In genomic region chr2:227297052-227297451, GRCh38 we compare ENCODE assay signal across 26 cellular contexts.
"Had no signal": no experiment of that assay in that cellular context is flagged by ENCODE, and none has a peak within 500 bp of the region (broad histone marks: within the 10 kb centered on the region; RNA-seq: fewer than 3 reads in every experiment).

No MANE protein-coding gene starts in this region.

- H3K27me3 ChIP-seq: breast epithelium, Peyer's patch, SJCRH30 had no signal

- DNase-seq: activated CD4-positive, alpha-beta memory T cell treated with anti-CD3 and anti-CD28 coated beads, Interleukin-2, amount 10 ng/mL, durations not matched to agents 7 days and 5 days; activated CD4-positive, alpha-beta T cell treated with anti-CD3 and anti-CD28 coated beads, Interleukin-2, amount 10 ng/mL, durations not matched to agents 7 days and 5 days; activated CD4-positive, CD25-positive, alpha-beta regulatory T cell; activated gamma-delta T cell treated with Interleukin-2 at 50 U/mL for 16 hours; activated naive CD4-positive, alpha-beta T cell treated with anti-CD3 and anti-CD28 coated beads, Interleukin-2, amount 10 ng/mL, durations not matched to agents 7 days and 5 days; activated naive CD8-positive, alpha-beta T cell treated with anti-CD3 and anti-CD28 coated beads for 36 hours; activated T-cell treated with anti-CD3 and anti-CD28 coated beads for 4 hours; activated T-cell treated with anti-CD3 and anti-CD28 coated beads, Interleukin-2, amount 50 U/mL, for 72 hours; anterior cingulate cortex; NCI-H1092; NCI-H1930; NCI-H2171 treated with DMSO at 0.1 percent for 48 hours; NCI-H226; NCI-H526; NCI-H774; NK-92 treated with Interleukin-12 subunit alpha and Interleukin-12 subunit beta, amount 100 ng/mL, for 24 hours; OCI-M1; Peyer's patch; Right ventricle myocardium superior; SJCRH30; SK-N-SH; T-helper 1 cell had no signal

- H3K27ac ChIP-seq: breast epithelium, KMS-11, Peyer's patch, RWPE1, SJCRH30, VCaP had no signal

- H3K9me3 ChIP-seq: breast epithelium, Peyer's patch, SJCRH30, SK-N-SH had no signal

- ATAC-seq: activated T-cell treated with anti-CD3 and anti-CD28 coated beads, Interleukin-2, amount 50 U/mL, for 72 hours had no signal

- H3K36me3 ChIP-seq: breast epithelium, Peyer's patch, SJCRH30 had no signal

- H3K4me3 ChIP-seq: breast epithelium, Peyer's patch, SJCRH30 had no signal

- H3K4me1 ChIP-seq: breast epithelium, Peyer's patch, SJCRH30 had no signal
